In genomic region chr11:28512143-28512756, GRCh38 we compare ENCODE assay signal across 33 cellular contexts.
"Had no signal": no experiment of that assay in that cellular context is flagged by ENCODE, and none has a peak within 500 bp of the region (broad histone marks: within the 10 kb centered on the region; RNA-seq: fewer than 3 reads in every experiment).

No MANE protein-coding gene starts in this region.

- ATAC-seq: activated naive CD4-positive, alpha-beta T cell treated with anti-CD3 and anti-CD28 coated beads, Interleukin-2, amount 50 U/mL, for 72 hours; activated naive CD8-positive, alpha-beta T cell treated with anti-CD3 and anti-CD28 coated beads, Interleukin-2, amount 50 U/mL, for 24 hours; activated T-cell treated with anti-CD3 and anti-CD28 coated beads, Interleukin-2, amount 50 U/mL, for 4 hours; activated T-cell treated with anti-CD3 and anti-CD28 coated beads, Interleukin-2, amount 50 U/mL, for 72 hours; activated T-helper 17 cell treated with anti-CD3 and anti-CD28 coated beads, Interleukin-2, amount 50 U/mL, for 72 hours; body of pancreas had no signal

- H3K27ac ChIP-seq: adrenal gland, ascending aorta, body of pancreas, brain microvascular endothelial cell, breast epithelium, cardiac muscle cell had no signal

- H3K9me3 ChIP-seq: adrenal gland, ascending aorta, body of pancreas had no signal

- FAIRE-seq: astrocyte, bronchial epithelial cell had no signal

- DNase-seq: activated effector memory CD4-positive, alpha-beta T cell treated with anti-CD3 and anti-CD28 coated beads, Interleukin-2, amount 50 U/mL, for 16 hours; activated effector memory CD4-positive, alpha-beta T cell treated with Interleukin-2 at 50 U/mL for 16 hours; activated gamma-delta T cell; activated gamma-delta T cell treated with Interleukin-2 at 50 U/mL for 16 hours; activated naive CD4-positive, alpha-beta T cell; activated naive CD4-positive, alpha-beta T cell treated with anti-CD3 and anti-CD28 coated beads for 36 hours; activated naive CD4-positive, alpha-beta T cell treated with anti-CD3 and anti-CD28 coated beads, Interleukin-2, amount 10 ng/mL, durations not matched to agents 7 days and 5 days; activated naive CD4-positive, alpha-beta T cell treated with anti-CD3 and anti-CD28 coated beads, Interleukin-2, amount 50 U/mL, for 16 hours; activated naive CD4-positive, alpha-beta T cell treated with Interleukin-2 at 50 U/mL for 16 hours; activated naive CD8-positive, alpha-beta T cell treated with anti-CD3 and anti-CD28 coated beads for 36 hours; activated naive CD8-positive, alpha-beta T cell treated with anti-CD3 and anti-CD28 coated beads, Interleukin-2, amount 10 ng/mL, durations not matched to agents 7 days and 5 days; activated naive CD8-positive, alpha-beta T cell treated with anti-CD3 and anti-CD28 coated beads, Interleukin-2, amount 50 U/mL, for 24 hours; activated T-cell treated with anti-CD3 and anti-CD28 coated beads, Interleukin-2, amount 50 U/mL, for 1 hour; activated T-cell treated with anti-CD3 and anti-CD28 coated beads, Interleukin-2, amount 50 U/mL, for 24 hours; activated T-cell treated with anti-CD3 and anti-CD28 coated beads, Interleukin-2, amount 50 U/mL, for 4 hours; activated T-cell treated with anti-CD3 and anti-CD28 coated beads, Interleukin-2, amount 50 U/mL, for 48 hours; activated T-cell treated with anti-CD3 and anti-CD28 coated beads, Interleukin-2, amount 50 U/mL, for 72 hours; adrenal gland; amniotic stem cell; amygdala; anterior cingulate cortex; body of pancreas; brain microvascular endothelial cell; caudate nucleus; central memory CD4-positive, alpha-beta T cell; cerebellar nuclear complex had no signal

- H3K27me3 ChIP-seq: adrenal gland, ascending aorta, body of pancreas, brain microvascular endothelial cell, breast epithelium, cardiac muscle cell had no signal

- H3K36me3 ChIP-seq: adrenal gland, ascending aorta, brain microvascular endothelial cell, breast epithelium, cardiac muscle cell had no signal

- H3K4me3 ChIP-seq: adrenal gland, ascending aorta, body of pancreas, breast epithelium, cardiac muscle cell had no signal

- H3K4me1 ChIP-seq: adrenal gland, ascending aorta, body of pancreas, breast epithelium had no signal
